Comparison of ENCODE assay signal across 19 cellular contexts in genomic region chr2:32960647-32961403, GRCh38. TPM values are rescaled to one million over a fixed set of nuclear protein-coding genes. Genes with fewer than 3 reads are reported as not detected.
"Had no signal": no experiment of that assay in that cellular context is flagged by ENCODE, and none has a peak within 500 bp of the region (broad histone marks: within the 10 kb centered on the region; RNA-seq: fewer than 3 reads in every experiment).

No MANE protein-coding gene starts in this region.

- FAIRE-seq: frontal cortex, keratinocyte had no signal

- H3K36me3 ChIP-seq: tibial artery had no signal

- H3K27ac ChIP-seq: body of pancreas, tibial artery had no signal

- H3K4me3 ChIP-seq: body of pancreas, lung, tibial artery had no signal

- DNase-seq: activated CD4-positive, alpha-beta T cell treated with anti-CD3 and anti-CD28 coated beads, Interleukin-2, amount 10 ng/mL, durations not matched to agents 7 days and 5 days; activated CD8-positive, alpha-beta T cell treated with anti-CD3 and anti-CD28 coated beads, Interleukin-2, amount 10 ng/mL, durations not matched to agents 7 days and 5 days; activated gamma-delta T cell; anterior cingulate cortex; body of pancreas; caudate nucleus; dermis blood vessel endothelial cell; effector CD8-positive, alpha-beta T cell; glutamatergic neuron; naive thymus-derived CD8-positive, alpha-beta T cell; stimulated activated CD4-positive, alpha-beta T cell treated with anti-CD3 and anti-CD28 coated beads, Interleukin-1b, Interleukin-23, amount 100 ng/mL, for 48 hours; stimulated activated naive CD8-positive, alpha-beta T cell treated with anti-CD3 and anti-CD28 coated beads, Interleukin-15, amount 100 ng/mL, for 72 hours; T-helper 9 cell; tibial artery had no signal

- H3K4me1 ChIP-seq: body of pancreas had no signal

- H3K27me3 ChIP-seq: body of pancreas, tibial artery had no signal

- H3K9me3 ChIP-seq: body of pancreas, tibial artery had no signal

- ATAC-seq: activated CD4-positive, CD25-positive, alpha-beta regulatory T cell treated with anti-CD3 and anti-CD28 coated beads, Interleukin-2, amount 50 U/mL, for 24 hours; activated CD8-positive, alpha-beta T cell treated with anti-CD3 and anti-CD28 coated beads, Interleukin-2, amount 10 ng/mL, durations not matched to agents 7 days and 5 days; body of pancreas; esophagus mucosa; naive thymus-derived CD8-positive, alpha-beta T cell; stimulated activated naive CD8-positive, alpha-beta T cell treated with anti-CD3 and anti-CD28 coated beads, Interleukin-15, amount 100 ng/mL, for 72 hours had no signal

RNA-seq across cellular contexts. Expression of gene LTBP1, which starts 14.1 kb away (rescaled TPM):
- total RNA-seq: naive thymus-derived CD8-positive, alpha-beta T cell had no signal
